ENCODE assay signal across 20 cellular contexts in the genomic region with DNA sequence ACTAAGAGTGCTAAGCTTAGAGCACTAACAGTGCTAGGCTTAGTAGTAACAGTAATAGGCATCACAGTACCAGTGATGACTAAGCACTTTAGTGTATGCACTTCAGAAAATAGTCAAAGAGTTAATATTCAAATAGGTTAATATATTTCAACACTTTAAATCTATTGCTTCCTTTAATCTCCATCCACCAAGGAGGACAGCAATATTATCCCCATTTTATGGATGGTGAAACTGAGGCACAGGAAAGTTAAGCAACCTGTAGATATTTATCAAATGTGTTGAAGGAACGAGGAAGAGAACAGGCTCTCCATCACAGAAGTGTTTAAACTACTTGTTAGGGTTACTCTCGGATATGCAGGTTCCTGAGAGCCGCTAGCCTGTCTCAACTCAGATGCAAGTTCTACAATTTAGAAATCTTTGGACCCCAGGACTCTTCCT.
A peak's percentile ranks its signal among the peaks of the same experiment; 100 is the strongest.
DNase-seq lines count a peak whose midpoint lies in the region; ATAC-seq, FAIRE-seq and TF ChIP-seq lines count a peak whose summit lies in the region.
"Had no signal": no experiment of that assay in that cellular context is flagged by ENCODE, and none has a peak within 500 bp of the region (broad histone marks: within the 10 kb centered on the region; RNA-seq: fewer than 3 reads in every experiment).

No MANE protein-coding gene starts in this region.

- CTCF ChIA-PET in K562 (lab: Yijun Ruan, JAX; ENCODE audit: low intra/inter-chr PET ratio), result no interaction called here
- CTCF ChIA-PET in PC-9 (lab: Charles Lee), result no interaction called here

- H3K4me3 ChIP-seq in left ventricle myocardium inferior, result no peak overlapping the region
- H3K4me3 ChIP-seq in K562, result no peak overlapping the region
- H3K4me3 ChIP-seq in osteoblast (ENCODE audit: insufficient read depth, low read length), result no peak overlapping the region
- H3K4me3 ChIP-seq in PC-9, result no peak overlapping the region

- 14% methylated on average over 3 of the region's 3 CpGs for WGBS in K562 (ENCODE audit: insufficient coverage, low coverage, missing lambda C conversion rate)

- no peak for TF ChIP-seq RAD21 in K562 (CRISPR knock-in tag; conservative IDR thresholded peaks at IDR 0.05 in 1 of 2, IDR thresholded peaks at IDR 0.05 in 1 of 2)

- ATAC-seq in left cardiac atrium, result no peak
- no peak for ATAC-seq in K562
- no peak for ATAC-seq in HG02852 (IDR thresholded peaks at IDR 0.05; ENCODE audit: unreplicated experiment)
- ATAC-seq: HCT116 had no signal

- no peaks in the 10 kb centered on the region for H3K9me3 ChIP-seq in left ventricle myocardium inferior (replicated peaks)
- peaks cover 9% of the 10 kb centered on the region for H3K9me3 ChIP-seq in K562 (replicated peaks; ENCODE audit: control insufficient read depth, insufficient read depth, low read depth, low read length)
- no peaks in the 10 kb centered on the region for H3K9me3 ChIP-seq in osteoblast (ENCODE audit: low read depth, low read length)
- H3K9me3 ChIP-seq in PC-9 (ENCODE audit: insufficient read depth, low read depth), result no peaks in the 10 kb centered on the region
- H3K9me3 ChIP-seq: BE2C had no signal

- H3K79me2 ChIP-seq in K562 (ENCODE audit: control insufficient read depth, insufficient read depth, low read length) (no peaks in the 10 kb centered on the region), osteoblast (ENCODE audit: insufficient read depth, low read length) (no peaks in the 10 kb centered on the region), PC-9 (ENCODE audit: low read depth) (no peaks in the 10 kb centered on the region)

- H3K9me2 ChIP-seq in PC-9 (ENCODE audit: insufficient read depth), result no peaks in the 10 kb centered on the region

- H3K27ac ChIP-seq in left ventricle myocardium inferior (replicated peaks), result peak overlapping the region; percentile 78
- no peak overlapping the region for H3K27ac ChIP-seq in K562 (ENCODE audit: extremely low read depth, low read depth, low read length)
- no peak overlapping the region for H3K27ac ChIP-seq in osteoblast (ENCODE audit: low read depth, low read length)
- no peak overlapping the region for H3K27ac ChIP-seq in PC-9
- H3K27ac ChIP-seq: KMS-11 had no signal

- no TSS peak for BruUV-seq in K562 (replicated peaks; lab: Mats Ljungman, UMichigan)
- no TSS peak for BruUV-seq in PC-9 (replicated peaks; lab: Mats Ljungman, UMichigan)

- no peaks in the 10 kb centered on the region for H4K20me1 ChIP-seq in K562 (replicated peaks; ENCODE audit: control insufficient read depth, insufficient read depth, low read length)
- H4K20me1 ChIP-seq in osteoblast (ENCODE audit: insufficient read depth, low read length), result no peaks in the 10 kb centered on the region
- no peaks in the 10 kb centered on the region for H4K20me1 ChIP-seq in PC-9 (ENCODE audit: insufficient read depth)

- no peak overlapping the region for H3K9ac ChIP-seq in K562 (ENCODE audit: insufficient read depth in 1 of 2, low read depth in 2 of 2, low read length in 2 of 2)
- H3K9ac ChIP-seq: KMS-11 had no signal

- FAIRE-seq in K562 (lab: Jason Lieb, UNC), result no peak

- H3K4me1 ChIP-seq in left ventricle myocardium inferior, result peaks cover 66% of the 10 kb centered on the region
- peaks cover 0 to 4% of the 10 kb centered on the region in 2 experiments; a peak in 1 of 5 replicates for H3K4me1 ChIP-seq in K562 (replicated peaks in 1 of 2; ENCODE audit: control insufficient read depth in 2 of 2, insufficient read depth in 2 of 2, low read length in 2 of 2)
- no peaks in the 10 kb centered on the region for H3K4me1 ChIP-seq in osteoblast (ENCODE audit: insufficient read depth, low read length)
- H3K4me1 ChIP-seq in PC-9 (replicated peaks; ENCODE audit: insufficient read depth), result peaks cover 2% of the 10 kb centered on the region
- H3K4me1 ChIP-seq: BE2C had no signal

- intact Hi-C loops in left ventricle myocardium inferior (cut with micrococcal nuclease) (no loop called here), left cardiac atrium (cut with DNase I) (no loop called here), K562 (cut with micrococcal nuclease) (no loop called here), PC-9 (cut with micrococcal nuclease; ENCODE audit: unreplicated experiment) (no loop called here)

- H3K36me3 ChIP-seq in left ventricle myocardium inferior, result no peaks in the 10 kb centered on the region
- H3K36me3 ChIP-seq in K562 (ENCODE audit: control insufficient read depth, insufficient read depth, low read length), result no peaks in the 10 kb centered on the region
- no peaks in the 10 kb centered on the region for H3K36me3 ChIP-seq in osteoblast (ENCODE audit: insufficient read depth, low read length)
- H3K36me3 ChIP-seq in PC-9 (ENCODE audit: low read depth), result no peaks in the 10 kb centered on the region
- H3K36me3 ChIP-seq: BE2C had no signal

- no peak for TF ChIP-seq EP300 in K562 (IDR thresholded peaks at IDR 0.05; ENCODE audit: low read length)

- no peak for DNase-seq in left ventricle myocardium inferior
- DNase-seq in left cardiac atrium, result no peak
- no peak for DNase-seq in K562 (ENCODE audit: extremely low read depth in 1 of 4, low spot score in 3 of 4)
- DNase-seq in osteoblast (ENCODE audit: insufficient read length, low spot score, missing footprints), result peak; percentile 34
- no peak for DNase-seq in PC-9
- DNase-seq in NCI-H1436 treated with DMSO at 0.1 percent for 48 hours (lab: John Stamatoyannopoulos, UW), result no peak
- DNase-seq: BE2C; Calu3; CD4-positive, alpha-beta memory T cell; GF-D8; GOT3; NCI-H1417 treated with DMSO at 0.1 percent for 48 hours; NCI-H1930; NCI-H226; NCI-H524; NCI-H82; PC-3 had no signal

- H3F3A ChIP-seq in PC-9 (ENCODE audit: insufficient read depth, low read depth), result no peaks in the 10 kb centered on the region

- no peak overlapping the region for H2AFZ ChIP-seq in K562 (ENCODE audit: low read depth, low read length)
- H2AFZ ChIP-seq in osteoblast (ENCODE audit: low read length), result no peak overlapping the region
- no peak overlapping the region for H2AFZ ChIP-seq in PC-9

- H3K9me1 ChIP-seq in K562 (ENCODE audit: control insufficient read depth, insufficient read depth, low read length), result no peaks in the 10 kb centered on the region

- TF ChIP-seq CTCF in left ventricle myocardium inferior (IDR thresholded peaks at IDR 0.05; ENCODE audit: borderline replicate concordance) (no peak), K562 (IDR thresholded peaks at IDR 0.05 in 2 of 3, conservative IDR thresholded peaks at IDR 0.05 in 1 of 3; ENCODE audit: insufficient read depth in 2 of 3, low read depth in 1 of 3, low read length in 3 of 3) (no peak), osteoblast (IDR thresholded peaks at IDR 0.05; ENCODE audit: extremely low read depth, low read depth, low read length) (no peak), PC-9 (conservative IDR thresholded peaks at IDR 0.05) (no peak)

- in situ Hi-C loops in K562 (cut with MboI), result no loop called here

- TF ChIP-seq POLR2A in K562 (conservative IDR thresholded peaks at IDR 0.05), result no peak

- H3K4me2 ChIP-seq in K562 (ENCODE audit: insufficient read depth, low read length) (no peak overlapping the region), osteoblast (ENCODE audit: insufficient read depth, low read length) (no peak overlapping the region), PC-9 (no peak overlapping the region)

- POLR2A ChIA-PET in K562 (lab: Yijun Ruan, JAX) (no interaction called here), PC-9 (lab: Charles Lee; ENCODE audit: unreplicated experiment) (no interaction called here)

- H3K27me3 ChIP-seq in left ventricle myocardium inferior (ENCODE audit: low read depth) (no peaks in the 10 kb centered on the region), K562 (ENCODE audit: control insufficient read depth in 2 of 2, insufficient read depth in 2 of 2, low read length in 2 of 2) (peaks cover 45 to 85% of the 10 kb centered on the region in 2 experiments), osteoblast (ENCODE audit: insufficient read depth, low read length) (no peaks in the 10 kb centered on the region), PC-9 (ENCODE audit: insufficient read depth, low read depth) (no peaks in the 10 kb centered on the region)
- H3K27me3 ChIP-seq: BE2C had no signal

TF ChIP-seq in K562, 482 proteins besides CTCF, POLR2A, EP300 and RAD21 (continues in another document):
- TF ChIP-seq HDAC2 (IDR thresholded peaks at IDR 0.05), result no peak
- 0 out of 2 replicates have a peak, but pooled peaks have one; percentile 18 for TF ChIP-seq NFE2 (IDR thresholded peaks at IDR 0.05; ENCODE audit: low read depth)
- no peak for TF ChIP-seq ZNF785 (CRISPR knock-in tag; IDR thresholded peaks at IDR 0.05)
- TF ChIP-seq SUPT5H (IDR thresholded peaks at IDR 0.05), result no peak
- peak; percentile 39 for TF ChIP-seq CHD4 (IDR thresholded peaks at IDR 0.05; ENCODE audit: insufficient read depth, insufficient replicate concordance, low read depth, low read length, poor library complexity, severe bottlenecking)
- TF ChIP-seq, protein P1, sequence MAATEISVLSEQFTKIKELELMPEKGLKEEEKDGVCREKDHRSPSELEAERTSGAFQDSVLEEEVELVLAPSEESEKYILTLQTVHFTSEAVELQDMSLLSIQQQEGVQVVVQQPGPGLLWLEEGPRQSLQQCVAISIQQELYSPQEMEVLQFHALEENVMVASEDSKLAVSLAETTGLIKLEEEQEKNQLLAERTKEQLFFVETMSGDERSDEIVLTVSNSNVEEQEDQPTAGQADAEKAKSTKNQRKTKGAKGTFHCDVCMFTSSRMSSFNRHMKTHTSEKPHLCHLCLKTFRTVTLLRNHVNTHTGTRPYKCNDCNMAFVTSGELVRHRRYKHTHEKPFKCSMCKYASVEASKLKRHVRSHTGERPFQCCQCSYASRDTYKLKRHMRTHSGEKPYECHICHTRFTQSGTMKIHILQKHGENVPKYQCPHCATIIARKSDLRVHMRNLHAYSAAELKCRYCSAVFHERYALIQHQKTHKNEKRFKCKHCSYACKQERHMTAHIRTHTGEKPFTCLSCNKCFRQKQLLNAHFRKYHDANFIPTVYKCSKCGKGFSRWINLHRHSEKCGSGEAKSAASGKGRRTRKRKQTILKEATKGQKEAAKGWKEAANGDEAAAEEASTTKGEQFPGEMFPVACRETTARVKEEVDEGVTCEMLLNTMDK (IDR thresholded peaks at IDR 0.05; ENCODE audit: borderline replicate concordance, insufficient read depth, low read depth, low read length, poor library complexity, severe bottlenecking), result no peak
- TF ChIP-seq ATF3 (IDR thresholded peaks at IDR 0.05), result no peak
- no peak for TF ChIP-seq ATF3 (CRISPR knock-in tag; conservative IDR thresholded peaks at IDR 0.05)
- peak; percentile 63 for TF ChIP-seq MAFG (tag; conservative IDR thresholded peaks at IDR 0.05)
- TF ChIP-seq BACH1 (tag; IDR thresholded peaks at IDR 0.05), result no peak
- 0 out of 2 replicates have a peak, but pooled peaks have one; percentile 27 for TF ChIP-seq BCOR (IDR thresholded peaks at IDR 0.05)
